In the genomic region with DNA sequence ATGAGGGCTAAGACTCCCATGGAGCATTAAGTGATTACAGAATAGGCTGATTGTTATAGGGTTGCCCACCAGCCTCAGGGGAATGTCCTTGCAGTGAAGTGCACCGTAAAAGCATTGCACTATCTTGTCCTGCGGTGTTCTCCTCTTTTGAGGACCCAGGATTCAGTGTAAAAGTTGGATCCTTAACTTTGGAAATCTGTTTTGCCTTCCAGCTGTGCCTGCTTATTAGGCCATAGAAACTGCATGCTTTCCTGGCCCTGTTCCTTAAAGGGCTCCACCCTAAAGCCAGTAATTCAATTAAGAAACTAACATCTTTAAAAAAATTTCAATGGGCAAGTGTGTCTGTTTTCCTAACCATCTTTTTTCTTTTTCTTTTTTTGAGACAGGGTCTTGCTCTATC, we compare ENCODE assay signal across 36 cellular contexts. TPM values are rescaled to one million over a fixed set of nuclear protein-coding genes. Genes with fewer than 3 reads are reported as not detected.
"Had no signal": no experiment of that assay in that cellular context is flagged by ENCODE, and none has a peak within 500 bp of the region (broad histone marks: within the 10 kb centered on the region; RNA-seq: fewer than 3 reads in every experiment).

No MANE protein-coding gene starts in this region.

- H3K9me3 ChIP-seq: MG63 had no signal

- H3K27me3 ChIP-seq: MG63 had no signal

- H3K36me3 ChIP-seq: MG63 had no signal

- DNase-seq: Karpas-422, Kasumi-1, MG63, MM.1S, MV-4-11, NCI-H1048, NCI-H1092, NCI-H1092 treated with DMSO at 0.1 percent for 48 hours, NCI-H1105, NCI-H1105 treated with DMSO at 0.1 percent for 48 hours, NCI-H1417, NCI-H1417 treated with DMSO at 0.1 percent for 48 hours, NCI-H1436, NCI-H1436 treated with DMSO at 0.1 percent for 48 hours, NCI-H146, NCI-H1694, NCI-H1694 treated with DMSO at 0.1 percent for 48 hours, NCI-H187, NCI-H187 treated with DMSO at 0.1 percent for 48 hours, NCI-H1930, NCI-H2029, NCI-H2029 treated with DMSO at 0.1 percent for 48 hours, NCI-H2081, NCI-H2081 treated with DMSO at 0.1 percent for 48 hours, NCI-H2107, NCI-H2171, NCI-H2171 treated with DMSO at 0.1 percent for 48 hours, NCI-H2227 treated with DMSO at 0.1 percent for 48 hours, NCI-H226, NCI-H345, NCI-H446, NCI-H446 treated with DMSO at 0.1 percent for 48 hours, NCI-H510A, NCI-H510A treated with DMSO at 0.1 percent for 48 hours, NCI-H524 had no signal

- H3K4me3 ChIP-seq: MG63 had no signal

RNA-seq across cellular contexts. Expression of a gene that starts 25.4 kb away (rescaled TPM):
- total RNA-seq: MCF 10A had no signal
